Comparison of ENCODE assay signal across 8 cellular contexts in the genomic region with DNA sequence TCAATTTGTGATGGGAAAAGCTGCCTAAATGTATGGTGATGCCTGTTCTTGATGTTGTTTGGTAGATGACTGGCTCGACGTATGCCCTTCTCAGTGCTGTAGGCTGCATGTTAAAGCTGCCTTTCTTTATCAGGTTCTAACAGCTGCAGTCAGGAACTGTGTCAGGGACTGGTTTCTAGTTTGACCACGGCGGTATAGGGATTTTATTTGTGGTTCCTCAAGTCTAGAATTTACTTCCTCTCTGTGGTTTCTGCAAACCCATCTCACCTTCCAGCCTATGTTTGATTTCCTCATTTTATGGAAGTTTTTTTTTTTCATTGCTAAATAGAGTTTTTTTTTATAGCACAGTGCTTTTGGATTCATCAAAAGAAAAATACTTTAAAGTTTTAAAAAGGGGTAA. TPM values are rescaled to one million over a fixed set of nuclear protein-coding genes. Genes with fewer than 3 reads are reported as not detected.
DNase-seq lines count a peak whose midpoint lies in the region; ATAC-seq, FAIRE-seq and TF ChIP-seq lines count a peak whose summit lies in the region.

No MANE protein-coding gene starts in this region.

- TF ChIP-seq POLR2A in GM12892 (IDR thresholded peaks at IDR 0.05; ENCODE audit: low read depth, low read length) = no peak

- peak; percentile 63 for ATAC-seq in GM21423 (IDR thresholded peaks at IDR 0.05; ENCODE audit: unreplicated experiment)
- ATAC-seq in HG03558 (IDR thresholded peaks at IDR 0.05; ENCODE audit: extremely low read depth, unreplicated experiment) = peak; percentile 64

- CTCF ChIA-PET in activated CD4-positive, alpha-beta memory T cell treated with anti-CD3 and anti-CD28 coated beads, Interleukin-2, amount 10 ng/mL, durations not matched to agents 7 days and 5 days (lab: Charles Lee) = interaction anchor here (1.1 to 1.4 kb wide), 4 partner anchors 10 to 35 kb away, joined by 3 to 7 read pairs (median 4); no protein-coding TSS in a partner anchor

- peaks cover 5% of the 10 kb centered on the region for H3K36me3 Mint-ChIP-seq in activated CD4-positive, alpha-beta memory T cell treated with anti-CD3 and anti-CD28 coated beads, Interleukin-2, amount 10 ng/mL, durations not matched to agents 7 days and 5 days (ENCODE audit: low read depth)

- H3K27ac Mint-ChIP-seq in activated CD4-positive, alpha-beta memory T cell treated with anti-CD3 and anti-CD28 coated beads, Interleukin-2, amount 10 ng/mL, durations not matched to agents 7 days and 5 days = no peak overlapping the region

- FAIRE-seq in GM12892 (lab: Jason Lieb, UNC) = peak; percentile 89
- no peak for FAIRE-seq in D721Med (lab: Jason Lieb, UNC)

- H3K27me3 Mint-ChIP-seq in activated CD4-positive, alpha-beta memory T cell treated with anti-CD3 and anti-CD28 coated beads, Interleukin-2, amount 10 ng/mL, durations not matched to agents 7 days and 5 days = peaks cover 8% of the 10 kb centered on the region

- no peak for TF ChIP-seq CTCF in D721Med (IDR thresholded peaks at IDR 0.05; ENCODE audit: insufficient read depth, missing control alignments)

- POLR2A ChIA-PET in activated CD4-positive, alpha-beta memory T cell treated with anti-CD3 and anti-CD28 coated beads, Interleukin-2, amount 10 ng/mL, durations not matched to agents 7 days and 5 days (lab: Charles Lee) = interaction anchor here (0.6 to 4.5 kb wide), 4 partner anchors 12 to 36 kb away, joined by 3 to 18 read pairs (median 8); no protein-coding TSS in a partner anchor

- peaks cover 42% of the 10 kb centered on the region for H3K4me1 Mint-ChIP-seq in activated CD4-positive, alpha-beta memory T cell treated with anti-CD3 and anti-CD28 coated beads, Interleukin-2, amount 10 ng/mL, durations not matched to agents 7 days and 5 days

- peak; percentile 39 for DNase-seq in GM12892 (ENCODE audit: insufficient read length)
- peak; percentile 26 for DNase-seq in activated CD4-positive, alpha-beta memory T cell treated with anti-CD3 and anti-CD28 coated beads, Interleukin-2, amount 10 ng/mL, durations not matched to agents 7 days and 5 days
- peak; percentile 74 for DNase-seq in myocyte (ENCODE audit: low read depth)
- DNase-seq in COLO829 (ENCODE audit: low spot score) = no peak
- DNase-seq in 8988T = no peak
- no peak for DNase-seq in D721Med (ENCODE audit: insufficient read length, low spot score)

- H3K4me3 Mint-ChIP-seq in activated CD4-positive, alpha-beta memory T cell treated with anti-CD3 and anti-CD28 coated beads, Interleukin-2, amount 10 ng/mL, durations not matched to agents 7 days and 5 days = peak overlapping the region; percentile 33

- H3K9me3 Mint-ChIP-seq in activated CD4-positive, alpha-beta memory T cell treated with anti-CD3 and anti-CD28 coated beads, Interleukin-2, amount 10 ng/mL, durations not matched to agents 7 days and 5 days = no peaks in the 10 kb centered on the region

RNA-seq across cellular contexts. Expression of gene LMTK2, which starts 26.5 kb away (rescaled TPM):
- polyA plus RNA-seq in GM12892 (2012; ENCODE audit: missing spikeins) = 2.4 TPM
- 10 to 100 TPM in 1 of 2 experiments, 1 to 10 TPM in 1; 10.0 to 11.6 TPM for total RNA-seq in activated CD4-positive, alpha-beta memory T cell treated with anti-CD3 and anti-CD28 coated beads, Interleukin-2, amount 10 ng/mL, durations not matched to agents 7 days and 5 days
- total RNA-seq in myocyte = 7.1 and 7.3 TPM in 2 replicates
- polyA plus RNA-seq in myocyte (2012) = 4.1 TPM

Comparison
In these comparisons a context has a peak if more than half of its experiments do, and no peak if none do; other contexts are left out.
1. DNase-seq: peak in GM12892 (single experiment), activated CD4-positive, alpha-beta memory T cell treated with anti-CD3 and anti-CD28 coated beads, Interleukin-2, amount 10 ng/mL, durations not matched to agents 7 days and 5 days (single experiment) and myocyte (single experiment); none in COLO829 (single experiment), 8988T (single experiment) and D721Med (single experiment).